Comparison of ENCODE assay signal across 32 cellular contexts in genomic region chr14:33441633-33442032, GRCh38.
"Had no signal": no experiment of that assay in that cellular context is flagged by ENCODE, and none has a peak within 500 bp of the region (broad histone marks: within the 10 kb centered on the region; RNA-seq: fewer than 3 reads in every experiment).

No MANE protein-coding gene starts in this region.

- H3K4me3 ChIP-seq: MG63 had no signal

- H3K27me3 ChIP-seq: MG63 had no signal

- DNase-seq: Karpas-422, Kasumi-1, MG63, MM.1S, MV-4-11, NCI-H1048, NCI-H1092, NCI-H1092 treated with DMSO at 0.1 percent for 48 hours, NCI-H1105, NCI-H1417, NCI-H1417 treated with DMSO at 0.1 percent for 48 hours, NCI-H1436, NCI-H1436 treated with DMSO at 0.1 percent for 48 hours, NCI-H146, NCI-H1694, NCI-H1694 treated with DMSO at 0.1 percent for 48 hours, NCI-H187, NCI-H187 treated with DMSO at 0.1 percent for 48 hours, NCI-H1930, NCI-H2029, NCI-H2029 treated with DMSO at 0.1 percent for 48 hours, NCI-H2081, NCI-H2081 treated with DMSO at 0.1 percent for 48 hours, NCI-H2107, NCI-H2171, NCI-H2227 treated with DMSO at 0.1 percent for 48 hours, NCI-H226, NCI-H345, NCI-H446, NCI-H446 treated with DMSO at 0.1 percent for 48 hours, NCI-H510A, NCI-H510A treated with DMSO at 0.1 percent for 48 hours had no signal

- H3K36me3 ChIP-seq: MG63 had no signal

- H3K9me3 ChIP-seq: MG63 had no signal
